ENCODE assay signal across 26 cellular contexts in the genomic region with DNA sequence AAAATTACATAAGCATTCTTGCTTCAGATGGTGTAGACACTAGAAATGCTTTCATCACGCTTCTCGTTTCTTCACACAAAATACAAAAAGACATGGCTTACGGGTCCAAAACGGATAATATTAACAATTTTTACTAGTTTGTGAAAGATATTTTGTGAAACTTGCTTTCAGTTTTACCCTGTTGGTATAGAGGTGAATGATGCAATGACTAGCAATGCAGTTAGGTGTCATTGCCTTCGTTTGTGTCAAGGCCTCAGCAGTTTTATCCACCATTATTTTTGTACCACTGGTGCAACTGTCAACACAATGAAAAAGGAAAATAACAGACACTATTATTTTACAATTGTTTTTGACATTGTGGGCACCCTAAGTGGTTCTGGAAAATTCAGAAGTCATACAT.
"Had no signal": no experiment of that assay in that cellular context is flagged by ENCODE, and none has a peak within 500 bp of the region (broad histone marks: within the 10 kb centered on the region; RNA-seq: fewer than 3 reads in every experiment).

No MANE protein-coding gene starts in this region.

- DNase-seq: activated CD4-positive, alpha-beta memory T cell treated with anti-CD3 and anti-CD28 coated beads for 36 hours; activated CD4-positive, alpha-beta T cell treated with anti-CD3 and anti-CD28 coated beads, Interleukin-2, amount 10 ng/mL, durations not matched to agents 7 days and 5 days; activated CD4-positive, CD25-positive, alpha-beta regulatory T cell; activated CD8-positive, alpha-beta memory T cell treated with anti-CD3 and anti-CD28 coated beads for 24 hours; activated naive CD4-positive, alpha-beta T cell treated with anti-CD3 and anti-CD28 coated beads, Interleukin-2, amount 50 U/mL, for 16 hours; activated naive CD8-positive, alpha-beta T cell treated with anti-CD3 and anti-CD28 coated beads, Interleukin-2, amount 10 ng/mL, durations not matched to agents 7 days and 5 days; activated T-cell treated with anti-CD3 and anti-CD28 coated beads for 4 hours; aorta; caudate nucleus; Kasumi-1; KBM-7; NCI-H1105 treated with DMSO at 0.1 percent for 48 hours; NCI-H146; NCI-H187 treated with DMSO at 0.1 percent for 48 hours; NCI-H2081 treated with DMSO at 0.1 percent for 48 hours; NCI-H446; NCI-H524 treated with DMSO at 0.1 percent for 48 hours; NCI-H774; Peyer's patch; Right ventricle myocardium superior; SJCRH30; T-helper 17 cell; T-helper 9 cell had no signal

- H3K27ac ChIP-seq: breast epithelium, Peyer's patch, RWPE1, SJCRH30, VCaP had no signal

- H3K4me1 ChIP-seq: breast epithelium, Peyer's patch, SJCRH30 had no signal

- H3K27me3 ChIP-seq: breast epithelium, Peyer's patch, SJCRH30 had no signal

- H3K9me3 ChIP-seq: breast epithelium, Peyer's patch, SJCRH30 had no signal

- H3K4me3 ChIP-seq: breast epithelium, Peyer's patch, SJCRH30 had no signal

- H3K36me3 ChIP-seq: breast epithelium, Peyer's patch, SJCRH30 had no signal

- ATAC-seq: T-helper 17 cell had no signal
